In the genomic region with DNA sequence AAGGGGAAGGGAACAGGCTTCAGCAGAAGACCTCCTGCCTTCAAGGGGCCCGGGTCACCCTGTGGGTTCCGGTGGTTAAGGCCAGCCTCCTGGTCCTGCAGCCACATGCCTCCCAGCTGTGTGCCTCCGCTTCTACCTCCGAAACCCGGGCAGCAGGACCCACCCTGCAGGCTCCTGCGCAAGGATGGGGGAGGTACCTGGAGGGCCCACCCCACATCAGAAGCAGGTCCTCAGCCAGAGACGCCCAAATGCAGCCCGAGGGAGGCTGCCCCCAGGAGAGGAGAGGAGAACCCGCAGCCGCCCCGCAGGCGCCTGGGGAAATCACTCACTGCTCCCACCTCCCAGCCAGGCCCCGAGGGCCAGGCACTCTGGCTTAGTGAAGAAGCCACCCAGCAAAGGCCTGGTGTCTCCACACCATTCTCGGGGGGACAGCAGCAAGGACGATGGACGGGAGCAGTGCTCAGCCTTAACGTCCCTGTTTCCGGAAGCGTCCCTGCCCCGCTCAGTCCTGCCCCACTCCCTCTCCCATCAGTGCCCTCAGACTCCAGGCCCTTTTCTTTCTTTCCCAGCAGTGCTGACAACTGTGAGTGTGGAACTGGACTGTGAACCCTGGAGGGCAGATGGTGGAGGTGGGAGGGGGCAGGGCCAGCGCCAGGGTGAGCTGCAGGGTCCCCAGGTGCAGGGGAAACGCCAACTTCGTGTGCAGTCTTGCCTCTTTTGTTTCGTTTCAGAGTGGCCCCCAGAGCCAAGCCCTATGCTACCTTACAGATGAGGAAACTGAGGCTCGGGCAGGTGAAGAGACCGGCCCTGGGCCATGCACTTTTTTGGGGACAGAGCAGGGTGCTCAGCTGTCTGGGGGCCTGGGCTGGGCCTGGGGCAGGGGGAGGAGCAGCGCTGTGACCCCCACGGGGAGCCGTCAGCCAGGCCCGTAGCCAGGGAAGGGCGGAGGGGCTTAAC, we compare ENCODE assay signal across 1 cellular context.
TF ChIP-seq lines count a peak whose summit lies in the region.

No MANE protein-coding gene starts in this region.

TF ChIP-seq in HepG2, 621 proteins besides CTCF, POLR2A, EP300 and RAD21 (continued from another document and continues in another):
- TF ChIP-seq, protein P1, sequence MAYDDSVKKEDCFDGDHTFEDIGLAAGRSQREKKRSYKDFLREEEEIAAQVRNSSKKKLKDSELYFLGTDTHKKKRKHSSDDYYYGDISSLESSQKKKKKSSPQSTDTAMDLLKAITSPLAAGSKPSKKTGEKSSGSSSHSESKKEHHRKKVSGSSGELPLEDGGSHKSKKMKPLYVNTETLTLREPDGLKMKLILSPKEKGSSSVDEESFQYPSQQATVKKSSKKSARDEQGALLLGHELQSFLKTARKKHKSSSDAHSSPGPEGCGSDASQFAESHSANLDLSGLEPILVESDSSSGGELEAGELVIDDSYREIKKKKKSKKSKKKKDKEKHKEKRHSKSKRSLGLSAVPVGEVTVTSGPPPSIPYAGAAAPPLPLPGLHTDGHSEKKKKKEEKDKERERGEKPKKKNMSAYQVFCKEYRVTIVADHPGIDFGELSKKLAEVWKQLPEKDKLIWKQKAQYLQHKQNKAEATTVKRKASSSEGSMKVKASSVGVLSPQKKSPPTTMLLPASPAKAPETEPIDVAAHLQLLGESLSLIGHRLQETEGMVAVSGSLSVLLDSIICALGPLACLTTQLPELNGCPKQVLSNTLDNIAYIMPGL (CRISPR knock-in tag; IDR thresholded peaks at IDR 0.05; ENCODE audit: borderline replicate concordance in 1 of 2, low read depth in 1 of 2), result 0 out of 4 replicates have a peak, but pooled peaks of 1 of the 2 experiments have one; percentile 57
- TF ChIP-seq ONECUT2 (CRISPR knock-in tag; IDR thresholded peaks at IDR 0.05) (no peak), PRDM10 (CRISPR knock-in tag; IDR thresholded peaks at IDR 0.05; ENCODE audit: low read depth) (no peak), FIP1L1 (IDR thresholded peaks at IDR 0.05; ENCODE audit: borderline replicate concordance, insufficient read depth, low read depth, low read length) (no peak), FOSL1 (CRISPR knock-in tag; IDR thresholded peaks at IDR 0.05; ENCODE audit: borderline replicate concordance) (no peak), ZNF672 (CRISPR knock-in tag; IDR thresholded peaks at IDR 0.05) (no peak), KMT2B (CRISPR knock-in tag; IDR thresholded peaks at IDR 0.05) (peak; percentile 52; the same call in 1 of the 2 replicates), BHLHE40 (IDR thresholded peaks at IDR 0.05; ENCODE audit: low read length) (no peak), ATF7 (IDR thresholded peaks at IDR 0.05) (no peak), ATF7 (CRISPR knock-in tag; IDR thresholded peaks at IDR 0.05) (no peak), ZNF121 (CRISPR knock-in tag; IDR thresholded peaks at IDR 0.05) (peak; percentile 45; the same call in 1 of the 2 replicates), DPF2 (CRISPR knock-in tag; IDR thresholded peaks at IDR 0.05; ENCODE audit: borderline replicate concordance, low read depth) (no peak), KLF12 (CRISPR knock-in tag; IDR thresholded peaks at IDR 0.05; ENCODE audit: borderline replicate concordance) (no peak), HDAC1 (CRISPR knock-in tag; IDR thresholded peaks at IDR 0.05) (peak; percentile 33; the same call in 1 of the 2 replicates), MTF2 (CRISPR knock-in tag; IDR thresholded peaks at IDR 0.05; ENCODE audit: borderline replicate concordance) (no peak), ELF3 (CRISPR knock-in tag; IDR thresholded peaks at IDR 0.05) (peak; percentile 52), SKI (IDR thresholded peaks at IDR 0.05; ENCODE audit: partially characterized antibody) (no peak), SNAI1 (CRISPR knock-in tag; IDR thresholded peaks at IDR 0.05; ENCODE audit: borderline replicate concordance) (no peak), NKX3-1 (CRISPR knock-in tag; IDR thresholded peaks at IDR 0.05) (no peak), EED (CRISPR knock-in tag; IDR thresholded peaks at IDR 0.05) (no peak), TAF1 (CRISPR knock-in tag; IDR thresholded peaks at IDR 0.05) (peak; percentile 57; the same call in 1 of the 2 replicates), DMTF1 (CRISPR knock-in tag; IDR thresholded peaks at IDR 0.05) (no peak), TIGD3 (CRISPR knock-in tag; IDR thresholded peaks at IDR 0.05; ENCODE audit: borderline replicate concordance) (no peak), EZH2 (conservative IDR thresholded peaks at IDR 0.05; ENCODE audit: low read depth, low read length) (no peak), GATA4 (IDR thresholded peaks at IDR 0.05; ENCODE audit: borderline replicate concordance, low read depth) (no peak), SALL1 (CRISPR knock-in tag; IDR thresholded peaks at IDR 0.05) (peak; percentile 70), PRDM4 (CRISPR knock-in tag; IDR thresholded peaks at IDR 0.05; ENCODE audit: borderline replicate concordance) (no peak), ZNF549 (CRISPR knock-in tag; IDR thresholded peaks at IDR 0.05) (no peak), ZNF850 (CRISPR knock-in tag; conservative IDR thresholded peaks at IDR 0.05) (no peak), FLYWCH1 (CRISPR knock-in tag; IDR thresholded peaks at IDR 0.05) (no peak), ZNF607 (CRISPR knock-in tag; IDR thresholded peaks at IDR 0.05; ENCODE audit: borderline replicate concordance) (no peak), ZNF230 (CRISPR knock-in tag; IDR thresholded peaks at IDR 0.05) (no peak), KLF11 (CRISPR knock-in tag; IDR thresholded peaks at IDR 0.05) (no peak), ZNF550 (CRISPR knock-in tag; IDR thresholded peaks at IDR 0.05; ENCODE audit: borderline replicate concordance) (0 out of 2 replicates have a peak, but pooled peaks have one; percentile 48), SRSF9 (IDR thresholded peaks at IDR 0.05; ENCODE audit: borderline replicate concordance, insufficient read depth, low read depth, low read length, poor library complexity, severe bottlenecking) (no peak), SMYD3 (CRISPR knock-in tag; IDR thresholded peaks at IDR 0.05) (no peak), ZNF816 (CRISPR knock-in tag; IDR thresholded peaks at IDR 0.05; ENCODE audit: borderline replicate concordance) (no peak), ZNF432 (CRISPR knock-in tag; IDR thresholded peaks at IDR 0.05; ENCODE audit: borderline replicate concordance) (no peak), ZBTB21 (CRISPR knock-in tag; IDR thresholded peaks at IDR 0.05) (no peak), ZC3H4 (CRISPR knock-in tag; IDR thresholded peaks at IDR 0.05; ENCODE audit: borderline replicate concordance) (no peak), ZNF12 (CRISPR knock-in tag; IDR thresholded peaks at IDR 0.05) (no peak), THAP7 (CRISPR knock-in tag; IDR thresholded peaks at IDR 0.05) (no peak), NFIC (IDR thresholded peaks at IDR 0.05; ENCODE audit: low read length) (no peak), ZNF138 (CRISPR knock-in tag; IDR thresholded peaks at IDR 0.05; ENCODE audit: low read depth) (no peak)
- TF ChIP-seq, protein P2, sequence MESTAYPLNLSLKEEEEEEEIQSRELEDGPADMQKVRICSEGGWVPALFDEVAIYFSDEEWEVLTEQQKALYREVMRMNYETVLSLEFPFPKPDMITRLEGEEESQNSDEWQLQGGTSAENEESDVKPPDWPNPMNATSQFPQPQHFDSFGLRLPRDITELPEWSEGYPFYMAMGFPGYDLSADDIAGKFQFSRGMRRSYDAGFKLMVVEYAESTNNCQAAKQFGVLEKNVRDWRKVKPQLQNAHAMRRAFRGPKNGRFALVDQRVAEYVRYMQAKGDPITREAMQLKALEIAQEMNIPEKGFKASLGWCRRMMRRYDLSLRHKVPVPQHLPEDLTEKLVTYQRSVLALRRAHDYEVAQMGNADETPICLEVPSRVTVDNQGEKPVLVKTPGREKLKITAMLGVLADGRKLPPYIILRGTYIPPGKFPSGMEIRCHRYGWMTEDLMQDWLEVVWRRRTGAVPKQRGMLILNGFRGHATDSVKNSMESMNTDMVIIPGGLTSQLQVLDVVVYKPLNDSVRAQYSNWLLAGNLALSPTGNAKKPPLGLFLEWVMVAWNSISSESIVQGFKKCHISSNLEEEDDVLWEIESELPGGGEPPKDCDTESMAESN (CRISPR knock-in tag; conservative IDR thresholded peaks at IDR 0.05), result no peak
- TF ChIP-seq, protein P3, sequence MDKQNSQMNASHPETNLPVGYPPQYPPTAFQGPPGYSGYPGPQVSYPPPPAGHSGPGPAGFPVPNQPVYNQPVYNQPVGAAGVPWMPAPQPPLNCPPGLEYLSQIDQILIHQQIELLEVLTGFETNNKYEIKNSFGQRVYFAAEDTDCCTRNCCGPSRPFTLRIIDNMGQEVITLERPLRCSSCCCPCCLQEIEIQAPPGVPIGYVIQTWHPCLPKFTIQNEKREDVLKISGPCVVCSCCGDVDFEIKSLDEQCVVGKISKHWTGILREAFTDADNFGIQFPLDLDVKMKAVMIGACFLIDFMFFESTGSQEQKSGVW (CRISPR knock-in tag; IDR thresholded peaks at IDR 0.05; ENCODE audit: borderline replicate concordance), result no peak
- TF ChIP-seq, protein P4, sequence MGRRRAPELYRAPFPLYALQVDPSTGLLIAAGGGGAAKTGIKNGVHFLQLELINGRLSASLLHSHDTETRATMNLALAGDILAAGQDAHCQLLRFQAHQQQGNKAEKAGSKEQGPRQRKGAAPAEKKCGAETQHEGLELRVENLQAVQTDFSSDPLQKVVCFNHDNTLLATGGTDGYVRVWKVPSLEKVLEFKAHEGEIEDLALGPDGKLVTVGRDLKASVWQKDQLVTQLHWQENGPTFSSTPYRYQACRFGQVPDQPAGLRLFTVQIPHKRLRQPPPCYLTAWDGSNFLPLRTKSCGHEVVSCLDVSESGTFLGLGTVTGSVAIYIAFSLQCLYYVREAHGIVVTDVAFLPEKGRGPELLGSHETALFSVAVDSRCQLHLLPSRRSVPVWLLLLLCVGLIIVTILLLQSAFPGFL (CRISPR knock-in tag; IDR thresholded peaks at IDR 0.05), result no peak
